Comparison of ENCODE assay signal across 14 cellular contexts in the genomic region with DNA sequence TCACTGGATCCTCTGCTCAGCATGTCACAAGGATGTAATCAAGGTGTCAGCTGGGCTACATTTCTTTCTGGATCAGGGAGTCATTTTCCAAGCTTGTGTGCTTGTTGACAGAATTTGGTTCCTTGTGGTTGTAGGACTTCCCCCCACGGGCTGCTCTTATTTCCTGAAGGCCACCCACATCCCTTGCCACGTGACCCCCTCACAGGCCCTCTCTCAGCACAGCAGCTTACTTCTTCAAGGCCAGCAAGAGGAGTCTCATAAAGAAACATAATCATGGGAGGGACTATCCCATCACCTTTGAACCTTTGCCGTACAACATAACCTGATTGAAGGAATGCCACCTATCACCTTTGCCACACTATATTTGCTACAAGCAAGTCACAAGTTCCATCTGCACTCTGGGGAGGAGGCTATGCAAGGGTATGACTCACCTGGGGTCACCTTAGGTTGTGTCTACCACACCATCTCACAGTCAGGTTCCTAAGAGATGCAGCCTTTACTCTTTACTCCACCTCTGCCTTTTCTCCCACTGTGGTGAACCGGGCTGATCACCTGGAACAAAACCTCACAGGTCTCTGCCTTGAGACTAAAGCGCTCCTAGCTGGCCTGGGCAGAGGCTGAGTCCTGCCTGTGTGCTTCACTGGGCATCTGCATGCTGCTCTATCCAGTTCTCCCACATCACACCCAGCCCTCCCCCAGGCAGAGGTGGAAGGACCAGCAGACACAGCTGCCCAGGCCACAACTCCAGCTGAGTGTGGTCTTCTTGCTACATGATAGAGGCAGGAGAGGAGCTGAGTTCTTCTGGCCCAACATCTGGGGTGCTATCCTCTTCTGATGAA. TPM values are rescaled to one million over a fixed set of nuclear protein-coding genes. Genes with fewer than 3 reads are reported as not detected.
A peak's percentile ranks its signal among the peaks of the same experiment; 100 is the strongest.
DNase-seq lines count a peak whose midpoint lies in the region; ATAC-seq, FAIRE-seq and TF ChIP-seq lines count a peak whose summit lies in the region.
"Had no signal": no experiment of that assay in that cellular context is flagged by ENCODE, and none has a peak within 500 bp of the region (broad histone marks: within the 10 kb centered on the region; RNA-seq: fewer than 3 reads in every experiment).

No MANE protein-coding gene starts in this region.

- peak overlapping the region in 6 of 7 donors; percentile 57 to 79 (median 74) for H3K27ac Mint-ChIP-seq in CD4-positive, alpha-beta memory T cell
- no peak overlapping the region for H3K27ac Mint-ChIP-seq in osteocyte (ENCODE audit: unreplicated experiment)
- H3K27ac Mint-ChIP-seq: activated CD4-positive, alpha-beta T cell treated with anti-CD3 and anti-CD28 coated beads, Interleukin-2, amount 10 ng/mL, durations not matched to agents 7 days and 5 days; CD4-positive, alpha-beta T cell had no signal

- TF ChIP-seq CTCF in HCT116 (IDR thresholded peaks at IDR 0.05 in 2 of 3, conservative IDR thresholded peaks at IDR 0.05 in 1 of 3; ENCODE audit: borderline replicate concordance in 1 of 3, insufficient read depth in 1 of 3, low read depth in 2 of 3, low read length in 2 of 3) (no peak), GM12878 (IDR thresholded peaks at IDR 0.05 in 2 of 3, conservative IDR thresholded peaks at IDR 0.05 in 1 of 3; ENCODE audit: control insufficient read depth in 2 of 3, extremely low read depth in 1 of 3, insufficient read depth in 1 of 3, low read depth in 3 of 3, low read length in 3 of 3) (no peak), osteocyte (IDR thresholded peaks at IDR 0.05) (no peak), GM10248 (IDR thresholded peaks at IDR 0.05; ENCODE audit: control extremely low read depth, extremely low read depth, low read depth, missing control alignments) (no peak), MM.1S (IDR thresholded peaks at IDR 0.05; ENCODE audit: low read length) (no peak)

- TF ChIP-seq POLR2A in HCT116 (IDR thresholded peaks at IDR 0.05; ENCODE audit: borderline replicate concordance, extremely low read depth, insufficient read depth, insufficient read length): no peak
- TF ChIP-seq POLR2A in GM12878 (IDR thresholded peaks at IDR 0.05; ENCODE audit: low read depth, low read length): no peak

- no peaks in the 10 kb centered on the region for H3K27me3 ChIP-seq in CD4-positive, alpha-beta memory T cell (ENCODE audit: insufficient read depth, low read length)
- no peaks in the 10 kb centered on the region for H3K27me3 ChIP-seq in HCT116 (ENCODE audit: insufficient read depth, low read length)
- H3K27me3 ChIP-seq in GM12878 (replicated peaks in 1 of 2; ENCODE audit: control insufficient read depth in 2 of 2, insufficient read depth in 2 of 2, low read length in 1 of 2): no peaks in the 10 kb centered on the region; a peak in 1 of 4 replicates
- H3K27me3 ChIP-seq in MM.1S (replicated peaks; ENCODE audit: insufficient read depth, low read length): no peaks in the 10 kb centered on the region

- H3K4me3 Mint-ChIP-seq in CD4-positive, alpha-beta memory T cell: peak overlapping the region in 3 of 8 donors; percentile 15 to 69 (median 55)
- no peak overlapping the region for H3K4me3 Mint-ChIP-seq in osteocyte (ENCODE audit: unreplicated experiment)
- H3K4me3 Mint-ChIP-seq: activated CD4-positive, alpha-beta T cell treated with anti-CD3 and anti-CD28 coated beads, Interleukin-2, amount 10 ng/mL, durations not matched to agents 7 days and 5 days; CD4-positive, alpha-beta T cell had no signal

- POLR2A ChIA-PET in CD4-positive, alpha-beta memory T cell (lab: Charles Lee; ENCODE audit: partially characterized antibody): no interaction called here
- POLR2A ChIA-PET in HCT116 (lab: Charles Lee): no interaction called here
- POLR2A ChIA-PET in GM12878 (lab: Charles Lee): no interaction called here
- POLR2A ChIA-PET in GM10248 (lab: Yijun Ruan, JAX): no interaction called here

- H2AFZ ChIP-seq in HCT116 (ENCODE audit: low read depth, low read length, poor library complexity, severe bottlenecking) (no peak overlapping the region), GM12878 (ENCODE audit: control insufficient read depth, low read depth, low read length) (no peak overlapping the region), MM.1S (ENCODE audit: low read length) (no peak overlapping the region)

- no peaks in the 10 kb centered on the region for H3K9me2 ChIP-seq in HCT116 (ENCODE audit: insufficient read depth)
- no peaks in the 10 kb centered on the region for H3K9me2 ChIP-seq in MM.1S (replicated peaks; ENCODE audit: insufficient read depth, low read length)

- H3K4me2 ChIP-seq in HCT116 (ENCODE audit: low read length): peak overlapping the region; percentile 25
- H3K4me2 ChIP-seq in GM12878 (ENCODE audit: control insufficient read depth, insufficient read depth): 0 out of 2 replicates have a peak overlapping the region, but pooled peaks have one; percentile 10
- H3K4me2 ChIP-seq in MM.1S (ENCODE audit: low read depth, low read length): no peak overlapping the region

- H3K9ac ChIP-seq in HCT116 (ENCODE audit: low read length) (no peak overlapping the region), GM12878 (ENCODE audit: control insufficient read depth, insufficient read depth, low read length) (no peak overlapping the region), MM.1S (ENCODE audit: low read length) (no peak overlapping the region)

- H3K4me3 ChIP-seq in CD4-positive, alpha-beta memory T cell (ENCODE audit: low read length in 2 of 2): no peak overlapping the region
- H3K4me3 ChIP-seq in HCT116 (replicated peaks in 1 of 2; ENCODE audit: low read depth in 1 of 2, low read length in 2 of 2): no peak overlapping the region
- no peak overlapping the region for H3K4me3 ChIP-seq in GM12878
- H3K4me3 ChIP-seq in MM.1S (ENCODE audit: low read length): no peak overlapping the region
- H3K4me3 ChIP-seq: cardiac muscle cell had no signal

- no peaks in the 10 kb centered on the region for H3K9me3 ChIP-seq in CD4-positive, alpha-beta memory T cell (ENCODE audit: control insufficient read depth in 1 of 2, low read length in 2 of 2)
- H3K9me3 ChIP-seq in HCT116 (ENCODE audit: control insufficient read depth in 1 of 2, insufficient read depth in 1 of 2, low read depth in 1 of 2, low read length in 2 of 2): no peaks in the 10 kb centered on the region
- peaks cover 1% of the 10 kb centered on the region; the same call in 1 of the 3 replicates for H3K9me3 ChIP-seq in GM12878 (replicated peaks; ENCODE audit: control insufficient read depth, insufficient read depth, low read length)
- no peaks in the 10 kb centered on the region for H3K9me3 ChIP-seq in MM.1S (replicated peaks; ENCODE audit: insufficient read depth, low read length)

- H3K4me1 Mint-ChIP-seq in CD4-positive, alpha-beta memory T cell: peaks cover 0 to 44% (median 21%) of the 10 kb centered on the region in 4 donors
- no peaks in the 10 kb centered on the region for H3K4me1 Mint-ChIP-seq in osteocyte (ENCODE audit: unreplicated experiment)

- WGBS in GM12878 (ENCODE audit: insufficient coverage, insufficient replicate concordance, low lambda C conversion rate, missing lambda C conversion rate): 38% methylated on average over 5 of the region's 5 CpGs

- no peak for TF ChIP-seq EP300 in GM12878 (IDR thresholded peaks at IDR 0.05; ENCODE audit: borderline replicate concordance in 1 of 2, control insufficient read depth in 1 of 2, low read depth in 2 of 2, low read length in 2 of 2)

- no peaks in the 10 kb centered on the region for H3K36me3 Mint-ChIP-seq in CD4-positive, alpha-beta memory T cell
- peaks cover 2% of the 10 kb centered on the region for H3K36me3 Mint-ChIP-seq in osteocyte (ENCODE audit: unreplicated experiment)

- BruUV-seq in HCT116 (replicated peaks; lab: Mats Ljungman, UMichigan): no TSS peak
- BruUV-seq in GM12878 (replicated peaks; lab: Mats Ljungman, UMichigan): no TSS peak

- H3K79me2 ChIP-seq in HCT116 (ENCODE audit: insufficient read depth, low read length): no peaks in the 10 kb centered on the region
- H3K79me2 ChIP-seq in GM12878 (ENCODE audit: control insufficient read depth, insufficient read depth, low read length): no peaks in the 10 kb centered on the region
- H3K79me2 ChIP-seq in MM.1S (ENCODE audit: low read length): no peaks in the 10 kb centered on the region

- RAD21 ChIA-PET in HCT116 (lab: Charles Lee; ENCODE audit: low non-redundant PET in 1 of 2, low total read pairs in 2 of 2, uncharacterized antibody in 2 of 2, unreplicated experiment in 2 of 2) (no interaction called here), GM12878 (lab: Charles Lee; ENCODE audit: unreplicated experiment) (no interaction called here)

- in situ Hi-C loops in GM12878 (cut with MboI): no loop called here

- no peaks in the 10 kb centered on the region for H3K36me3 ChIP-seq in CD4-positive, alpha-beta memory T cell (ENCODE audit: insufficient read depth, low read length)
- H3K36me3 ChIP-seq in HCT116 (ENCODE audit: control insufficient read depth in 1 of 2, insufficient read depth in 2 of 2, low read length in 2 of 2): no peaks in the 10 kb centered on the region
- H3K36me3 ChIP-seq in GM12878 (ENCODE audit: control insufficient read depth in 2 of 2, insufficient read depth in 2 of 2, low read length in 1 of 2): no peaks in the 10 kb centered on the region
- no peaks in the 10 kb centered on the region for H3K36me3 ChIP-seq in MM.1S (replicated peaks; ENCODE audit: insufficient read depth, low read length)
- H3K36me3 ChIP-seq: cardiac muscle cell had no signal

- DNase-seq in CD4-positive, alpha-beta memory T cell: peak in 3 of 5 donors; percentile 12 to 74 (median 17)
- no peak for DNase-seq in HCT116 (ENCODE audit: low read depth, low spot score)
- DNase-seq in GM12878 (ENCODE audit: low read depth, low spot score): no peak
- DNase-seq in osteocyte (ENCODE audit: extremely low spot score, unreplicated experiment): peak; percentile 68
- no peak for DNase-seq in GM10248 (ENCODE audit: extremely low spot score)
- no peak for DNase-seq in MM.1S
- DNase-seq: activated CD4-positive, alpha-beta T cell treated with anti-CD3 and anti-CD28 coated beads, Interleukin-2, amount 10 ng/mL, durations not matched to agents 7 days and 5 days; CD4-positive, alpha-beta T cell; kidney glomerular epithelial cell; NCI-H146; NCI-H446 treated with DMSO at 0.1 percent for 48 hours had no signal

- no peaks in the 10 kb centered on the region for H3F3A ChIP-seq in MM.1S (ENCODE audit: insufficient read depth, low read length)

- ATAC-seq in HCT116 (peak; percentile 32; the same call in 1 of the 2 replicates), GM12878 (no peak), esophagus mucosa (no peak)

- intact Hi-C loops in CD4-positive, alpha-beta memory T cell (cut with micrococcal nuclease): no loop called here
- intact Hi-C loops in HCT116 (cut with micrococcal nuclease): no loop called here
- intact Hi-C loops in GM12878 (cut with micrococcal nuclease; ENCODE audit: unreplicated experiment): no loop called here

- TF ChIP-seq RAD21 in HCT116 (IDR thresholded peaks at IDR 0.05; ENCODE audit: low read depth): no peak
- TF ChIP-seq RAD21 in GM12878 (IDR thresholded peaks at IDR 0.05; ENCODE audit: insufficient read depth, low read depth, low read length): no peak

- H3K27ac ChIP-seq in CD4-positive, alpha-beta memory T cell (ENCODE audit: low read depth, low read length): no peak overlapping the region
- H3K27ac ChIP-seq in HCT116 (ENCODE audit: low read depth, low read length) (no peak overlapping the region), GM12878 (ENCODE audit: control insufficient read depth, insufficient read depth) (no peak overlapping the region), MM.1S (ENCODE audit: low read length) (no peak overlapping the region)
- H3K27ac ChIP-seq: cardiac muscle cell had no signal

- peaks cover 5 to 10% of the 10 kb centered on the region in 2 donors for H3K27me3 Mint-ChIP-seq in CD4-positive, alpha-beta memory T cell
- H3K27me3 Mint-ChIP-seq in osteocyte (ENCODE audit: unreplicated experiment): no peaks in the 10 kb centered on the region
- H3K27me3 Mint-ChIP-seq: CD4-positive, alpha-beta T cell had no signal

- H3K4me1 ChIP-seq in CD4-positive, alpha-beta memory T cell (ENCODE audit: insufficient read depth, low read length): peaks cover 13% of the 10 kb centered on the region
- peaks cover 0 to 9% of the 10 kb centered on the region in 2 experiments; a peak in 3 of 4 replicates for H3K4me1 ChIP-seq in HCT116 (ENCODE audit: control insufficient read depth in 1 of 2, insufficient read depth in 2 of 2, low read length in 2 of 2)
- H3K4me1 ChIP-seq in GM12878 (ENCODE audit: control insufficient read depth, insufficient read depth, low read length): peaks cover 21% of the 10 kb centered on the region
- H3K4me1 ChIP-seq in MM.1S (ENCODE audit: low read length): no peaks in the 10 kb centered on the region

- H3K9me3 Mint-ChIP-seq in CD4-positive, alpha-beta memory T cell: peaks cover 0 to 24% (median 13%) of the 10 kb centered on the region in 8 donors
- peaks cover 13% of the 10 kb centered on the region for H3K9me3 Mint-ChIP-seq in osteocyte (ENCODE audit: unreplicated experiment)

- CTCF ChIA-PET in CD4-positive, alpha-beta memory T cell (lab: Charles Lee; ENCODE audit: partially characterized antibody): interaction anchor here (1.6 kb wide), 1 partner anchor 64 kb away, joined by 3 read pairs; no protein-coding TSS in a partner anchor
- CTCF ChIA-PET in HCT116 (lab: Charles Lee): no interaction called here
- CTCF ChIA-PET in GM12878 (lab: Yijun Ruan, JAX): no interaction called here
- CTCF ChIA-PET in GM10248 (lab: Yijun Ruan, JAX): interaction anchor here (1.6 to 1.7 kb wide), 2 partner anchors 15 to 46 kb away, joined by 3 to 4 read pairs; no protein-coding TSS in a partner anchor

- SMC1A ChIA-PET in GM12878 (lab: Charles Lee; ENCODE audit: uncharacterized antibody, unreplicated experiment): no interaction called here

- FAIRE-seq in GM12878 (lab: Jason Lieb, UNC): no peak
- FAIRE-seq: urothelium cell line had no signal

- H4K20me1 ChIP-seq in HCT116 (ENCODE audit: insufficient read depth): no peaks in the 10 kb centered on the region
- H4K20me1 ChIP-seq in GM12878 (ENCODE audit: control insufficient read depth, insufficient read depth): no peaks in the 10 kb centered on the region
- H4K20me1 ChIP-seq in MM.1S (ENCODE audit: insufficient read depth, low read length): no peaks in the 10 kb centered on the region

RNA-seq across cellular contexts. Expression of gene RAB6B, which starts 13.5 kb away (rescaled TPM):
- 1 to 10 TPM in 1 of 2 experiments, under 1 TPM in 1; 0.55 to 1.8 TPM for total RNA-seq in CD4-positive, alpha-beta memory T cell
- polyA plus RNA-seq in CD4-positive, alpha-beta memory T cell: under 1 TPM; 0.34 to 0.37 TPM
- total RNA-seq in HCT116 (2021; ENCODE audit: unreplicated experiment) (14.1 TPM), GM12878 (2014; rRNA removed) (not detected in 2 replicates), GM12878 (2014; rRNA removed; fragmentation: Illumina TruSeq; extraction: Trizol) (not detected in 2 replicates), GM12878 (2021) (0.13 TPM in 1 of 2 replicates, not detected in the other), osteocyte (7.8 and 11.3 TPM in 2 replicates), esophagus mucosa (3.3 TPM)
- polyA plus RNA-seq in HCT116 (2012): 12.2 and 14.9 TPM in 2 replicates
- not detected in 2 replicates for total RNA-seq in GM12878 (2013; cell fraction: nucleolus; rRNA removed)
- 0.47 TPM for polyA plus RNA-seq in GM12878 (2011; ENCODE audit: low read depth)
- polyA plus RNA-seq in GM12878 (2011; rRNA removed) (not detected in 2 replicates), GM12878 (2014; fragmentation: Illumina TruSeq; extraction: Trizol) (0.01 TPM in 1 of 2 replicates, not detected in the other), GM12878 (2014; fragmentation: Nextera tagmentation; extraction: Ambion mirVana) (under 1 TPM in 1 of 2 experiments, not detected in 1; 0.02 TPM), GM12878 (2014; rRNA removed) (0.04 TPM in 1 of 2 replicates, not detected in the other), GM12878 (2016; fragmentation: Nextera tagmentation; extraction: Ambion mirVana) (under 1 TPM; 0.09 to 0.16 TPM)
- not detected in 2 replicates for polyA plus RNA-seq in GM12878 (2011; cell fraction: cytosol; rRNA removed)
- polyA plus RNA-seq in GM12878 (2011; cell fraction: nucleus; rRNA removed): 0.03 TPM in 1 of 2 replicates, not detected in the other
- polyA plus RNA-seq in GM12878 (2012): 0.57 and 1.5 TPM in 2 replicates
- not detected in 2 replicates for polyA minus RNA-seq in GM12878 (2011; rRNA and poly(A)+ RNA removed)
- not detected in 2 replicates for polyA minus RNA-seq in GM12878 (2011; cell fraction: cytosol; rRNA and poly(A)+ RNA removed)
- not detected in 2 replicates for polyA minus RNA-seq in GM12878 (2011; cell fraction: nucleus; rRNA and poly(A)+ RNA removed)
- total RNA-seq: activated CD4-positive, alpha-beta T cell treated with anti-CD3 and anti-CD28 coated beads, Interleukin-2, amount 10 ng/mL, durations not matched to agents 7 days and 5 days; CD4-positive, alpha-beta T cell had no signal

Comparison
In these comparisons a context has a peak if more than half of its experiments do, and no peak if none do; other contexts are left out.
1. DNase-seq: peak in CD4-positive, alpha-beta memory T cell (3 of 5) and osteocyte (single experiment); none in HCT116 (single experiment), GM12878 (single experiment), GM10248 (single experiment) and MM.1S (single experiment).
2. CTCF ChIA-PET loops: an anchor here in CD4-positive, alpha-beta memory T cell (1.6 kb wide) and GM10248 (1.6 to 1.7 kb wide); none called in HCT116 and GM12878.